29 cellular contexts compared by ENCODE assay signal in genomic region chr4:12880844-12881243, GRCh38.
"Had no signal": no experiment of that assay in that cellular context is flagged by ENCODE, and none has a peak within 500 bp of the region (broad histone marks: within the 10 kb centered on the region; RNA-seq: fewer than 3 reads in every experiment).

No MANE protein-coding gene starts in this region.

- H3K9me3 ChIP-seq: suprapubic skin, testis, thoracic aorta, thyroid gland, tibial artery, transverse colon, upper lobe of left lung, upper lobe of right lung, uterus, vagina had no signal

- H3K4me1 ChIP-seq: suprapubic skin, testis, thyroid gland, tibial artery, tibial nerve, transverse colon, upper lobe of left lung, upper lobe of right lung, uterus, vagina had no signal

- H3K27me3 Mint-ChIP-seq: stimulated activated memory B cell treated with anti-CD40 and anti-IgM and Interleukin-4, amounts not matched to agents 10 μg/mL and 1 μg/mL and 100 μg/mL, for 72 hours; stimulated activated naive B cell treated with anti-CD40 and anti-IgM and Interleukin-4, amounts not matched to agents 10 μg/mL and 1 μg/mL and 100 μg/mL, for 72 hours; stimulated activated naive CD8-positive, alpha-beta T cell treated with anti-CD3 and anti-CD28 coated beads, Interleukin-15, amount 100 ng/mL, for 72 hours; stimulated activated naive CD8-positive, alpha-beta T cell treated with anti-CD3 and anti-CD28 coated beads, Interleukin-15, Interleukin-2, amounts not matched to agents 100 ng/mL and 50 ng/mL, for 24 hours; type B pancreatic cell had no signal

- H3K36me3 Mint-ChIP-seq: stimulated activated effector memory CD8-positive, alpha-beta T cell treated with anti-CD3 and anti-CD28 coated beads, Interleukin-12 subunit alpha, Interleukin-12 subunit beta, amount 100 ng/mL, for 72 hours; stimulated activated naive B cell treated with anti-CD40 and anti-IgM and Interleukin-4, amounts not matched to agents 10 μg/mL and 1 μg/mL and 100 μg/mL, for 72 hours; type B pancreatic cell had no signal

- H3K27me3 ChIP-seq: stomach, suprapubic skin, testis, thyroid gland, tibial artery, tibial nerve, transverse colon, upper lobe of left lung, upper lobe of right lung, uterus, vagina had no signal

- DNase-seq: stimulated activated CD4-positive, alpha-beta T cell treated with anti-CD3 and anti-CD28 coated beads, Interleukin-2, amount 100 ng/mL, for 48 hours; stimulated activated CD4-positive, alpha-beta T cell treated with anti-CD3 and anti-CD28 coated beads, Interleukin-4, amount 100 ng/mL, for 1 hour; stimulated activated CD4-positive, alpha-beta T cell treated with anti-CD3 and anti-CD28 coated beads, Interleukin-4, amount 100 ng/mL, for 24 hours; stimulated activated CD4-positive, alpha-beta T cell treated with anti-CD3 and anti-CD28 coated beads, Interleukin-4, amount 100 ng/mL, for 4 hours; stimulated activated CD8-positive, alpha-beta memory T cell treated with anti-CD3 and anti-CD28 coated beads, Interleukin-4, amount 100 ng/mL, for 48 hours; stimulated activated naive B cell treated with anti-CD40 and anti-IgM and Interleukin-4, amounts not matched to agents 10 μg/mL and 1 μg/mL and 100 μg/mL, for 72 hours; stimulated activated naive CD4-positive, alpha-beta T cell; stimulated activated naive CD4-positive, alpha-beta T cell treated with Interleukin-2 at 50 U/mL for 16 hours; stimulated activated naive CD8-positive, alpha-beta T cell treated with anti-CD3 and anti-CD28 coated beads, Interleukin-15, amount 100 ng/mL, for 72 hours; stimulated activated naive CD8-positive, alpha-beta T cell treated with anti-CD3 and anti-CD28 coated beads, Interleukin-15, Interleukin-2, amounts not matched to agents 100 U/mL and 50 U/mL, for 24 hours; stomach; substantia nigra; testis; thyroid gland; tibial artery; transverse colon; trophoblast cell; upper lobe of left lung; upper lobe of right lung; uterus had no signal

- ATAC-seq: stimulated activated effector memory CD8-positive, alpha-beta T cell treated with anti-CD3 and anti-CD28 coated beads, Interleukin-12 subunit alpha, Interleukin-12 subunit beta, amount 100 ng/mL, for 72 hours; stimulated activated memory B cell treated with anti-CD40 and anti-IgM and Interleukin-4, amounts not matched to agents 10 μg/mL and 1 μg/mL and 100 μg/mL, for 72 hours; stimulated activated naive B cell treated with anti-CD40 and anti-IgM and Interleukin-4, amounts not matched to agents 10 μg/mL and 1 μg/mL and 100 μg/mL, for 72 hours; stimulated activated naive CD8-positive, alpha-beta T cell treated with anti-CD3 and anti-CD28 coated beads, Interleukin-15, amount 100 ng/mL, for 72 hours; stimulated activated naive CD8-positive, alpha-beta T cell treated with anti-CD3 and anti-CD28 coated beads, Interleukin-15, Interleukin-2, amounts not matched to agents 100 U/mL and 50 U/mL, for 24 hours; upper lobe of right lung had no signal

- H3K9me3 Mint-ChIP-seq: stimulated activated naive CD8-positive, alpha-beta T cell treated with anti-CD3 and anti-CD28 coated beads, Interleukin-15, Interleukin-2, amounts not matched to agents 100 ng/mL and 50 ng/mL, for 24 hours had no signal

- H3K27ac Mint-ChIP-seq: stimulated activated effector memory CD8-positive, alpha-beta T cell treated with anti-CD3 and anti-CD28 coated beads, Interleukin-12 subunit alpha, Interleukin-12 subunit beta, amount 100 ng/mL, for 72 hours; stimulated activated memory B cell treated with anti-CD40 and anti-IgM and Interleukin-4, amounts not matched to agents 10 μg/mL and 1 μg/mL and 100 μg/mL, for 72 hours; stimulated activated naive B cell treated with anti-CD40 and anti-IgM and Interleukin-4, amounts not matched to agents 10 μg/mL and 1 μg/mL and 100 μg/mL, for 72 hours; stimulated activated naive CD8-positive, alpha-beta T cell treated with anti-CD3 and anti-CD28 coated beads, Interleukin-15, amount 100 ng/mL, for 72 hours; stimulated activated naive CD8-positive, alpha-beta T cell treated with anti-CD3 and anti-CD28 coated beads, Interleukin-15, Interleukin-2, amounts not matched to agents 100 ng/mL and 50 ng/mL, for 24 hours; type B pancreatic cell had no signal

- H3K4me3 ChIP-seq: stomach, suprapubic skin, testis, thoracic aorta, thyroid gland, tibial artery, tibial nerve, transverse colon, upper lobe of left lung, upper lobe of right lung, uterus, vagina had no signal

- H3K36me3 ChIP-seq: stomach, suprapubic skin, thoracic aorta, thyroid gland, tibial artery, tibial nerve, transverse colon, upper lobe of left lung, upper lobe of right lung, uterus, vagina had no signal

- FAIRE-seq: urothelium cell line had no signal

- H3K27ac ChIP-seq: stomach, suprapubic skin, testis, thoracic aorta, thyroid gland, tibial artery, tibial nerve, transverse colon, upper lobe of left lung, upper lobe of right lung, uterus, vagina had no signal

- H3K4me1 Mint-ChIP-seq: stimulated activated effector memory CD8-positive, alpha-beta T cell treated with anti-CD3 and anti-CD28 coated beads, Interleukin-12 subunit alpha, Interleukin-12 subunit beta, amount 100 ng/mL, for 72 hours; stimulated activated memory B cell treated with anti-CD40 and anti-IgM and Interleukin-4, amounts not matched to agents 10 μg/mL and 1 μg/mL and 100 μg/mL, for 72 hours; stimulated activated naive B cell treated with anti-CD40 and anti-IgM and Interleukin-4, amounts not matched to agents 10 μg/mL and 1 μg/mL and 100 μg/mL, for 72 hours; stimulated activated naive CD8-positive, alpha-beta T cell treated with anti-CD3 and anti-CD28 coated beads, Interleukin-15, amount 100 ng/mL, for 72 hours had no signal

- H3K4me3 Mint-ChIP-seq: stimulated activated effector memory CD8-positive, alpha-beta T cell treated with anti-CD3 and anti-CD28 coated beads, Interleukin-12 subunit alpha, Interleukin-12 subunit beta, amount 100 ng/mL, for 72 hours; stimulated activated memory B cell treated with anti-CD40 and anti-IgM and Interleukin-4, amounts not matched to agents 10 μg/mL and 1 μg/mL and 100 μg/mL, for 72 hours; stimulated activated naive B cell treated with anti-CD40 and anti-IgM and Interleukin-4, amounts not matched to agents 10 μg/mL and 1 μg/mL and 100 μg/mL, for 72 hours; stimulated activated naive CD8-positive, alpha-beta T cell treated with anti-CD3 and anti-CD28 coated beads, Interleukin-15, amount 100 ng/mL, for 72 hours; stimulated activated naive CD8-positive, alpha-beta T cell treated with anti-CD3 and anti-CD28 coated beads, Interleukin-15, Interleukin-2, amounts not matched to agents 100 ng/mL and 50 ng/mL, for 24 hours; type B pancreatic cell had no signal
